21 cellular contexts compared by ENCODE assay signal in the genomic region with DNA sequence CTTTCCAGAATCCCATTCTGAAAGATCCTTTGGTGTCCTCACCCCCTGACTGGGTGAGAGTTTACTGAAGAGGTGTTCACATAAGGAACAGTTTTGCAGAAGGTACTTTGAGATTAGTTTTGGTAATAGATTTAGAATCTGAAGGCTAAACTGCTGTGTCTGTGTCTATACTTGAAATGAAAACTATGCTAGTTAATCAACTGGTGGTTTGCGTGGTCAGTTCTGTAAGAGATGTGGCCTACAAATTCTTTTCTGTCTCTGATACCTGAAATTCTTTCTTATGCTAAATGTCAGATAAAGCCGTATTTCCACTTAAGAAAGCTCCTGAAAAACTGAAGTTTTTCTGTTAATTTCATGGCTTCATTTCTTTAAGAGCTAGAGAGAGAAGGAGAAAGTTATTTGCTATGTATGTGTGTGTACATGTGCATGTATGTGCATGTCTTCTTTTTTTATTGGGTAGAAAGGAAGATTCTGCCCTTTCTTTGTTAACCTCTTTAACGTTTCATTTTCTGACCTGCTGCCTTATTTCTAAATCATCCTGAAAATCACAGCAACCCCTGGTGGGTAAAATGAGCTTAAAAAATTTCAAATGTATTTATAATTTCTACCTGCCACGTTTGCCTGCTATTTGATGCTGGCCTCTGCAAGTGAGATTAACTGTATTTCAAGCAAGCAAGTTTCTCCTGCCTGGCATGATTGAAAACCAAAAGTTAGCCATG.
A peak's percentile ranks its signal among the peaks of the same experiment; 100 is the strongest.
DNase-seq lines count a peak whose midpoint lies in the region; ATAC-seq, FAIRE-seq and TF ChIP-seq lines count a peak whose summit lies in the region.
"Had no signal": no experiment of that assay in that cellular context is flagged by ENCODE, and none has a peak within 500 bp of the region (broad histone marks: within the 10 kb centered on the region; RNA-seq: fewer than 3 reads in every experiment).

No MANE protein-coding gene starts in this region.

- H3K4me1 Mint-ChIP-seq in activated naive CD8-positive, alpha-beta T cell treated with anti-CD3 and anti-CD28 coated beads for 36 hours, result peaks cover 18% of the 10 kb centered on the region

- no peak overlapping the region for H3K4me2 ChIP-seq in mesenchymal stem cell (ENCODE audit: low read length, poor library complexity, severe bottlenecking)

- no peaks in the 10 kb centered on the region for H3K9me3 Mint-ChIP-seq in activated naive CD8-positive, alpha-beta T cell treated with anti-CD3 and anti-CD28 coated beads for 36 hours

- H3K4ac ChIP-seq in mesenchymal stem cell (ENCODE audit: low read depth in 1 of 2, low read length in 2 of 2), result no peak overlapping the region

- H3K14ac ChIP-seq in mesenchymal stem cell (ENCODE audit: low read length in 2 of 2), result no peak overlapping the region

- no peak overlapping the region for H3K4me3 ChIP-seq in BE2C (ENCODE audit: low read depth, low read length)
- H3K4me3 ChIP-seq in mesenchymal stem cell (ENCODE audit: insufficient read depth in 1 of 2, low read depth in 1 of 2, low read length in 2 of 2), result no peak overlapping the region
- no peak overlapping the region for H3K4me3 ChIP-seq in heart left ventricle
- no peak overlapping the region for H3K4me3 ChIP-seq in adrenal gland
- H3K4me3 ChIP-seq: ascending aorta, stomach, tibial nerve had no signal

- no peak overlapping the region for H2BK15ac ChIP-seq in mesenchymal stem cell (ENCODE audit: low read depth, poor library complexity, severe bottlenecking)

- H2BK12ac ChIP-seq in mesenchymal stem cell (ENCODE audit: low read length in 2 of 2), result no peak overlapping the region

- H3K36me3 Mint-ChIP-seq in activated naive CD8-positive, alpha-beta T cell treated with anti-CD3 and anti-CD28 coated beads for 36 hours, result no peaks in the 10 kb centered on the region

- no peak for DNase-seq in BE2C
- DNase-seq in GM18507 (ENCODE audit: extremely low spot score, insufficient read length, low read depth), result no peak
- no peak for DNase-seq in activated naive CD8-positive, alpha-beta T cell treated with anti-CD3 and anti-CD28 coated beads for 36 hours
- peak; percentile 16 for DNase-seq in mesenchymal stem cell
- DNase-seq in heart left ventricle, result no peak
- DNase-seq in NCI-H1092 (lab: John Stamatoyannopoulos, UW), result no peak
- no peak for DNase-seq in caudate nucleus (lab: John Stamatoyannopoulos, UW)
- no peak for DNase-seq in adrenal gland
- DNase-seq: activated effector memory CD4-positive, alpha-beta T cell treated with anti-CD3 and anti-CD28 coated beads, Interleukin-2, amount 50 U/mL, for 16 hours; HCEC 1CT; NCI-H2029; NCI-H345; right cardiac atrium; SIG-M5; stimulated activated CD4-positive, alpha-beta T cell treated with anti-CD3 and anti-CD28 coated beads, Interleukin-15, amount 100 ng/mL, for 24 hours; stomach; WERI-Rb-1 had no signal

- ATAC-seq in heart left ventricle, result no peak
- ATAC-seq: right cardiac atrium had no signal

- H4K8ac ChIP-seq in mesenchymal stem cell (ENCODE audit: low read length), result no peak overlapping the region

- no peak overlapping the region for H3K4me3 Mint-ChIP-seq in activated naive CD8-positive, alpha-beta T cell treated with anti-CD3 and anti-CD28 coated beads for 36 hours
- H3K4me3 Mint-ChIP-seq: T-helper 1 cell treated with Interleukin-12 subunit alpha and Interleukin-12 subunit beta and Interleukin-4 antibody, amounts not matched to agents 30 μg/mL and 1 μg/mL, for 36 hours had no signal

- intact Hi-C loops in heart left ventricle (cut with DNase I), result no loop called here
- intact Hi-C loops in adrenal gland (cut with DNase I), result no loop called here

- peak; percentile 18 for FAIRE-seq in GM18507 (lab: Jason Lieb, UNC)
- FAIRE-seq: GM12891 had no signal

- no peak for TF ChIP-seq POLR2A in heart left ventricle (IDR thresholded peaks at IDR 0.05)
- no peak for TF ChIP-seq POLR2A in adrenal gland (IDR thresholded peaks at IDR 0.05)

- H3K27ac Mint-ChIP-seq in activated naive CD8-positive, alpha-beta T cell treated with anti-CD3 and anti-CD28 coated beads for 36 hours, result peak overlapping the region; percentile 11

- no peaks in the 10 kb centered on the region for H3K27me3 ChIP-seq in BE2C
- H3K27me3 ChIP-seq in mesenchymal stem cell (ENCODE audit: control insufficient read depth in 1 of 2, insufficient read depth in 1 of 2, low read length in 2 of 2), result no peaks in the 10 kb centered on the region
- H3K27me3 ChIP-seq in heart left ventricle, result no peaks in the 10 kb centered on the region
- no peaks in the 10 kb centered on the region for H3K27me3 ChIP-seq in adrenal gland
- H3K27me3 ChIP-seq: ascending aorta, stomach, tibial nerve had no signal

- no peaks in the 10 kb centered on the region for H3K9me3 ChIP-seq in BE2C
- no peaks in the 10 kb centered on the region for H3K9me3 ChIP-seq in mesenchymal stem cell (ENCODE audit: control insufficient read depth, low read length)
- H3K9me3 ChIP-seq in heart left ventricle, result no peaks in the 10 kb centered on the region
- H3K9me3 ChIP-seq in adrenal gland (replicated peaks in 1 of 3), result no peaks in the 10 kb centered on the region
- H3K9me3 ChIP-seq: ascending aorta, stomach, tibial nerve had no signal

- no peak overlapping the region for H3K18ac ChIP-seq in mesenchymal stem cell (ENCODE audit: low read depth in 1 of 2, low read length in 2 of 2)

- H3K36me3 ChIP-seq in BE2C (no peaks in the 10 kb centered on the region), mesenchymal stem cell (ENCODE audit: control insufficient read depth in 1 of 2, insufficient read depth in 2 of 2, low read depth in 1 of 2, low read length in 2 of 2) (peaks cover 0 to 13% of the 10 kb centered on the region in 2 experiments), heart left ventricle (peaks cover 0 to 13% (median 0%) of the 10 kb centered on the region in 9 donors), adrenal gland (replicated peaks in 1 of 2) (no peaks in the 10 kb centered on the region)
- H3K36me3 ChIP-seq: WERI-Rb-1 had no signal

- H2AFZ ChIP-seq in mesenchymal stem cell (ENCODE audit: low read depth, low read length), result no peak overlapping the region

- TF ChIP-seq CTCF in BE2C (IDR thresholded peaks at IDR 0.05; ENCODE audit: low read depth, low read length) (0 out of 2 replicates have a peak, but pooled peaks have one; percentile 16), heart left ventricle (IDR thresholded peaks at IDR 0.05) (no peak), adrenal gland (IDR thresholded peaks at IDR 0.05) (no peak)

- H3K9ac ChIP-seq in mesenchymal stem cell (ENCODE audit: low read length), result no peak overlapping the region

- H3K79me1 ChIP-seq in mesenchymal stem cell (replicated peaks; ENCODE audit: low read length, poor library complexity, severe bottlenecking), result no peaks in the 10 kb centered on the region

- H3K27ac ChIP-seq in mesenchymal stem cell (ENCODE audit: low read length, poor library complexity, severe bottlenecking), result no peak overlapping the region
- no peak overlapping the region for H3K27ac ChIP-seq in heart left ventricle
- H3K27ac ChIP-seq in caudate nucleus (ENCODE audit: low read depth, low read length), result no peak overlapping the region
- H3K27ac ChIP-seq in adrenal gland, result peak overlapping the region in 1 of 5 donors; percentile 24
- H3K27ac ChIP-seq: ascending aorta, stomach, tibial nerve, WERI-Rb-1 had no signal

- no peak overlapping the region for H2BK120ac ChIP-seq in mesenchymal stem cell (ENCODE audit: low read depth, low read length)

- no peak overlapping the region for H4K91ac ChIP-seq in mesenchymal stem cell (ENCODE audit: low read length)

- H3K23ac ChIP-seq in mesenchymal stem cell (ENCODE audit: low read length in 2 of 2), result no peak overlapping the region

- H3K27me3 Mint-ChIP-seq in activated naive CD8-positive, alpha-beta T cell treated with anti-CD3 and anti-CD28 coated beads for 36 hours, result no peaks in the 10 kb centered on the region

- H3K4me1 ChIP-seq in BE2C (peaks cover 5% of the 10 kb centered on the region; the same call in 1 of the 2 replicates), mesenchymal stem cell (ENCODE audit: control insufficient read depth, insufficient read depth, low read depth, low read length) (no peaks in the 10 kb centered on the region), heart left ventricle (peaks cover 0 to 4% (median 0%) of the 10 kb centered on the region in 12 donors), adrenal gland (replicated peaks in 1 of 2) (peaks cover 0 to 7% of the 10 kb centered on the region in 2 donors)
- H3K4me1 ChIP-seq: ascending aorta, stomach had no signal

- H2BK5ac ChIP-seq in mesenchymal stem cell (ENCODE audit: low read depth, low read length, poor library complexity, severe bottlenecking), result no peak overlapping the region

- 97% methylated on average over 3 of the region's 4 CpGs for WGBS in mesenchymal stem cell
- WGBS in heart left ventricle, 4 donors, result 92 to 94% (median 92%) methylated on average over 4 of the region's 4 CpGs
- WGBS in adrenal gland, 4 donors, result 82 to 85% (median 84%) methylated on average over 4 of the region's 4 CpGs

- no peak overlapping the region for H2AK5ac ChIP-seq in mesenchymal stem cell (ENCODE audit: low read length, severe bottlenecking)
